Comparison of ENCODE assay signal across 9 cellular contexts in genomic region chr17:32264823-32265191, GRCh38. TPM values are rescaled to one million over a fixed set of nuclear protein-coding genes. Genes with fewer than 3 reads are reported as not detected.
DNase-seq lines count a peak whose midpoint lies in the region; ATAC-seq and TF ChIP-seq lines count a peak whose summit lies in the region.
"Had no signal": no experiment of that assay in that cellular context is flagged by ENCODE, and none has a peak within 500 bp of the region (broad histone marks: within the 10 kb centered on the region; RNA-seq: fewer than 3 reads in every experiment).

No MANE protein-coding gene starts in this region.

- intact Hi-C loops in CD4-positive, alpha-beta memory T cell (cut with micrococcal nuclease): no loop called here
- intact Hi-C loops in ovary (cut with DNase I): no loop called here

- peak overlapping the region; percentile 75 to 92 (median 81) for H3K4me3 Mint-ChIP-seq in CD4-positive, alpha-beta memory T cell
- H3K4me3 Mint-ChIP-seq in endothelial cell (ENCODE audit: unreplicated experiment): peak overlapping the region; percentile 90

- H3K4me1 ChIP-seq in CD4-positive, alpha-beta memory T cell (ENCODE audit: insufficient read depth, low read length): peaks cover 21% of the 10 kb centered on the region
- peaks cover 18% of the 10 kb centered on the region for H3K4me1 ChIP-seq in HEK293 (ENCODE audit: control insufficient read depth, insufficient read depth, low read length)
- peaks cover 6% of the 10 kb centered on the region for H3K4me1 ChIP-seq in ovary (ENCODE audit: insufficient read depth)

- H3K9me3 ChIP-seq in CD4-positive, alpha-beta memory T cell (ENCODE audit: control insufficient read depth in 1 of 2, low read length in 2 of 2): no peaks in the 10 kb centered on the region
- H3K9me3 ChIP-seq in HEK293 (ENCODE audit: control insufficient read depth, insufficient read depth, low read depth, low read length) (no peaks in the 10 kb centered on the region), ovary (no peaks in the 10 kb centered on the region)
- H3K9me3 ChIP-seq: mucosa of descending colon had no signal

- H3K9me3 Mint-ChIP-seq in CD4-positive, alpha-beta memory T cell: peaks cover 0 to 1% (median 0%) of the 10 kb centered on the region in 8 donors
- no peaks in the 10 kb centered on the region for H3K9me3 Mint-ChIP-seq in endothelial cell (ENCODE audit: unreplicated experiment)

- TF ChIP-seq POLR2A in ovary (IDR thresholded peaks at IDR 0.05): no peak

- peaks cover 36 to 39% of the 10 kb centered on the region in 2 donors for H3K27me3 Mint-ChIP-seq in CD4-positive, alpha-beta memory T cell
- peaks cover 21% of the 10 kb centered on the region for H3K27me3 Mint-ChIP-seq in endothelial cell (ENCODE audit: unreplicated experiment)

- TF ChIP-seq CTCF in HEK293 (tag by site-specific recombination; IDR thresholded peaks at IDR 0.05) (no peak), endothelial cell (IDR thresholded peaks at IDR 0.05; ENCODE audit: unreplicated experiment) (no peak), ovary (IDR thresholded peaks at IDR 0.05) (no peak)

- H3K27me3 ChIP-seq in CD4-positive, alpha-beta memory T cell (ENCODE audit: insufficient read depth, low read length): peaks cover 19% of the 10 kb centered on the region
- no peaks in the 10 kb centered on the region for H3K27me3 ChIP-seq in ovary

- H3K36me3 ChIP-seq in CD4-positive, alpha-beta memory T cell (ENCODE audit: insufficient read depth, low read length): no peaks in the 10 kb centered on the region
- H3K36me3 ChIP-seq in HEK293 (ENCODE audit: control insufficient read depth in 2 of 2, insufficient read depth in 1 of 2, low read length in 2 of 2) (no peaks in the 10 kb centered on the region), ovary (no peaks in the 10 kb centered on the region)

- DNase-seq in CD4-positive, alpha-beta memory T cell: no peak
- DNase-seq in endothelial cell (ENCODE audit: low spot score) (no peak), ovary (no peak), NCI-H345 treated with DMSO at 0.1 percent for 48 hours (lab: John Stamatoyannopoulos, UW; ENCODE audit: unreplicated experiment) (no peak), KG1 (lab: John Stamatoyannopoulos, UW) (no peak), HPDE6-E6E7 (ENCODE audit: extremely low spot score) (no peak)

- WGBS in ovary, 3 donors: 25 to 27% (median 27%) methylated on average over 8 of the region's 8 CpGs

- H3K4me3 ChIP-seq in CD4-positive, alpha-beta memory T cell (ENCODE audit: low read length in 2 of 2): no peak overlapping the region
- H3K4me3 ChIP-seq in HEK293 (ENCODE audit: low read depth, low read length) (no peak overlapping the region), ovary (peak overlapping the region; percentile 82)
- H3K4me3 ChIP-seq: mucosa of descending colon had no signal

- H3K36me3 Mint-ChIP-seq in CD4-positive, alpha-beta memory T cell: peaks cover 0 to 1% of the 10 kb centered on the region in 2 donors
- H3K36me3 Mint-ChIP-seq in endothelial cell (ENCODE audit: low read depth, unreplicated experiment): peaks cover 5% of the 10 kb centered on the region

- peaks cover 11 to 27% (median 14%) of the 10 kb centered on the region in 4 donors for H3K4me1 Mint-ChIP-seq in CD4-positive, alpha-beta memory T cell
- peaks cover 21% of the 10 kb centered on the region for H3K4me1 Mint-ChIP-seq in endothelial cell (ENCODE audit: unreplicated experiment)

- no peak overlapping the region for H3K27ac ChIP-seq in CD4-positive, alpha-beta memory T cell (ENCODE audit: low read depth, low read length)
- no peak overlapping the region for H3K27ac ChIP-seq in HEK293 (ENCODE audit: extremely low read depth, low read depth, low read length)
- H3K27ac ChIP-seq in ovary: peak overlapping the region; percentile 75 to 82

- no peak for TF ChIP-seq EP300 in ovary (IDR thresholded peaks at IDR 0.05)

- peak overlapping the region in 3 of 7 donors; percentile 15 to 43 (median 33) for H3K27ac Mint-ChIP-seq in CD4-positive, alpha-beta memory T cell
- H3K27ac Mint-ChIP-seq in endothelial cell (ENCODE audit: unreplicated experiment): no peak overlapping the region

- CTCF ChIA-PET in CD4-positive, alpha-beta memory T cell (lab: Charles Lee; ENCODE audit: partially characterized antibody): no interaction called here
- CTCF ChIA-PET in HEK293 (lab: Yijun Ruan, JAX): no interaction called here

- ATAC-seq in HG02870 (IDR thresholded peaks at IDR 0.05; ENCODE audit: unreplicated experiment): no peak

- POLR2A ChIA-PET in CD4-positive, alpha-beta memory T cell (lab: Charles Lee; ENCODE audit: partially characterized antibody): no interaction called here
- POLR2A ChIA-PET in HEK293 (lab: Yijun Ruan, JAX): no interaction called here

TF ChIP-seq in HEK293, 187 proteins besides CTCF, POLR2A, EP300 and RAD21 (continues in another document):
- TF ChIP-seq ZNF26 (tag by site-specific recombination; IDR thresholded peaks at IDR 0.05): no peak
- TF ChIP-seq, protein P1, sequence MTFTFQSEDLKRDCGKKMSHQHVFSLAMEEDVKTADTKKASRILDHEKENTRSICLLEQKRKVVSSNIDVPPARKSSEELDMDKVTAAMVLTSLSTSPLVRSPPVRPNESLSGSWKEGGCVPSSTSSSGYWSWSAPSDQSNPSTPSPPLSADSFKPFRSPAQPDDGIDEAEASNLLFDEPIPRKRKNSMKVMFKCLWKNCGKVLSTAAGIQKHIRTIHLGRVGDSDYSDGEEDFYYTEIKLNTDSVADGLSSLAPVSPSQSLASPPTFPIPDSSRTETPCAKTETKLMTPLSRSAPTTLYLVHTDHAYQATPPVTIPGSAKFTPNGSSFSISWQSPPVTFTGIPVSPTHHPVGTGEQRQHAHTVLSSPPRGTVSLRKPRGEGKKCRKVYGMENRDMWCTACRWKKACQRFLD (tag by site-specific recombination; IDR thresholded peaks at IDR 0.05): no peak
- no peak for TF ChIP-seq ZSCAN18 (tag by site-specific recombination; IDR thresholded peaks at IDR 0.05)
- no peak for TF ChIP-seq ZNF354C (tag by site-specific recombination; IDR thresholded peaks at IDR 0.05; ENCODE audit: borderline replicate concordance, low read depth)
- TF ChIP-seq KLF16 (tag by site-specific recombination; IDR thresholded peaks at IDR 0.05): no peak
- TF ChIP-seq, protein P2, sequence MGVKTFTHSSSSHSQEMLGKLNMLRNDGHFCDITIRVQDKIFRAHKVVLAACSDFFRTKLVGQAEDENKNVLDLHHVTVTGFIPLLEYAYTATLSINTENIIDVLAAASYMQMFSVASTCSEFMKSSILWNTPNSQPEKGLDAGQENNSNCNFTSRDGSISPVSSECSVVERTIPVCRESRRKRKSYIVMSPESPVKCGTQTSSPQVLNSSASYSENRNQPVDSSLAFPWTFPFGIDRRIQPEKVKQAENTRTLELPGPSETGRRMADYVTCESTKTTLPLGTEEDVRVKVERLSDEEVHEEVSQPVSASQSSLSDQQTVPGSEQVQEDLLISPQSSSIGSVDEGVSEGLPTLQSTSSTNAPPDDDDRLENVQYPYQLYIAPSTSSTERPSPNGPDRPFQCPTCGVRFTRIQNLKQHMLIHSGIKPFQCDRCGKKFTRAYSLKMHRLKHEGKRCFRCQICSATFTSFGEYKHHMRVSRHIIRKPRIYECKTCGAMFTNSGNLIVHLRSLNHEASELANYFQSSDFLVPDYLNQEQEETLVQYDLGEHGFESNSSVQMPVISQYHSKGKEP (tag by site-specific recombination; IDR thresholded peaks at IDR 0.05): no peak
- peak; percentile 85 for TF ChIP-seq GLIS1 (tag by site-specific recombination; IDR thresholded peaks at IDR 0.05)
- no peak for TF ChIP-seq KLF1 (tag by site-specific recombination; IDR thresholded peaks at IDR 0.05)
- TF ChIP-seq PRDM1 (tag by site-specific recombination; IDR thresholded peaks at IDR 0.05): peak; percentile 92
- no peak for TF ChIP-seq YY1 (tag by site-specific recombination; IDR thresholded peaks at IDR 0.05)
- TF ChIP-seq ELK4 (IDR thresholded peaks at IDR 0.05; ENCODE audit: borderline replicate concordance, low read depth, low read length): no peak
- TF ChIP-seq ZNF658 (tag by site-specific recombination; IDR thresholded peaks at IDR 0.05): no peak
- peak; percentile 77 for TF ChIP-seq ZIC2 (tag by site-specific recombination; IDR thresholded peaks at IDR 0.05)
- TF ChIP-seq ZNF785 (tag by site-specific recombination; IDR thresholded peaks at IDR 0.05): no peak

RNA-seq across cellular contexts. Expression of gene RHBDL3, which starts 0.8 kb away (rescaled TPM):
- not detected for total RNA-seq in CD4-positive, alpha-beta memory T cell
- not detected for polyA plus RNA-seq in CD4-positive, alpha-beta memory T cell
- 1.7 TPM for total RNA-seq in endothelial cell (ENCODE audit: unreplicated experiment)
- 1 to 10 TPM; 1.5 to 5.6 (median 2.7) TPM for total RNA-seq in ovary
- 1 to 10 TPM in 1 of 2 donors, under 1 TPM in 1; 0.83 to 1.8 TPM for polyA plus RNA-seq in ovary

Comparison
In these comparisons a context has a peak if more than half of its experiments do, and no peak if none do; other contexts are left out.
1. H3K27ac ChIP-seq: peak in ovary (2 of 2); none in CD4-positive, alpha-beta memory T cell (single experiment) and HEK293 (single experiment).